9 cellular contexts compared by ENCODE assay signal in the genomic region with DNA sequence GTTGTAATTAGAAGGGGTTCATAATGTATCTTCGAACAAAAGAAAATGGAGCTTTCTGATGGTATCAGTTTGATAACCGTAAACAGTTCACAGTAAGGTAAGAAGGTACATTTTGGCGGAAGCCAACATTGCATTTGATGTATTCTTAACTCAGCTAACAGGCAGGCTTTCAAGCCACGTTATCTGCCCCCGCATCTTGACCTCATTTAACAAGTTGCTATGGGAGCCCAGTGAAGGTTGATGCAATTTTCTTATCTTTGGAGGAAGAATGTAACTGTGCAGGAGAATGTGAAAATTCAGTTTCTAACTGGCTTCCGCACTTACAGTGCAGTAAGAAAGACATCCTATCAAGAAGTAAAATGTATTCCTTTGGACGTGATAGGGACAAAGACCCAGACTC.
DNase-seq lines count a peak whose midpoint lies in the region; ATAC-seq and TF ChIP-seq lines count a peak whose summit lies in the region.
"Had no signal": no experiment of that assay in that cellular context is flagged by ENCODE, and none has a peak within 500 bp of the region (broad histone marks: within the 10 kb centered on the region; RNA-seq: fewer than 3 reads in every experiment).

No MANE protein-coding gene starts in this region.

- no peak overlapping the region for H3K4me3 ChIP-seq in effector memory CD4-positive, alpha-beta T cell (ENCODE audit: insufficient read depth, low read depth, low read length, poor library complexity, severe bottlenecking)
- H3K4me3 ChIP-seq: neural progenitor cell had no signal

- H3K4me1 ChIP-seq in effector memory CD4-positive, alpha-beta T cell (ENCODE audit: control insufficient read depth, insufficient read depth, low read length, poor library complexity, severe bottlenecking), result peaks cover 95% of the 10 kb centered on the region

- no peaks in the 10 kb centered on the region for H3K9me3 ChIP-seq in effector memory CD4-positive, alpha-beta T cell (ENCODE audit: control insufficient read depth, low read length)

- DNase-seq in NCI-H226 (peak; percentile 87), occipital lobe (lab: John Stamatoyannopoulos, UW) (no peak), HuH-7.5 (ENCODE audit: low spot score) (no peak), cerebellar cortex (ENCODE audit: low spot score) (no peak)
- DNase-seq in activated CD4-positive, alpha-beta T cell treated with anti-CD3 and anti-CD28 coated beads, Interleukin-2, amount 50 U/mL, for 1 hour, result peak; percentile 70
- DNase-seq in effector memory CD4-positive, alpha-beta T cell, result peak; percentile 74 to 84 (median 79)
- DNase-seq in stimulated activated CD8-positive, alpha-beta memory T cell treated with anti-CD3 and anti-CD28 coated beads, Interleukin-12 subunit alpha, Interleukin-12 subunit beta, amount 100 ng/mL, for 1 hour (ENCODE audit: low read depth), result peak; percentile 64

- H3K27ac ChIP-seq in effector memory CD4-positive, alpha-beta T cell (ENCODE audit: insufficient read depth, low read length, poor library complexity, severe bottlenecking), result peak overlapping the region; percentile 93
- H3K27ac ChIP-seq: neural progenitor cell had no signal

- ATAC-seq in GM18505 (IDR thresholded peaks at IDR 0.05; ENCODE audit: unreplicated experiment), result no peak

- H3K27me3 ChIP-seq in effector memory CD4-positive, alpha-beta T cell (replicated peaks; ENCODE audit: control insufficient read depth, insufficient read depth, low read length, poor library complexity, severe bottlenecking), result no peaks in the 10 kb centered on the region
- H3K27me3 ChIP-seq: neural progenitor cell had no signal

- TF ChIP-seq POLR2A in GM18505 (IDR thresholded peaks at IDR 0.05; ENCODE audit: borderline replicate concordance, extremely low read depth, insufficient read depth, insufficient read length), result no peak

- peaks cover 69% of the 10 kb centered on the region for H3K36me3 ChIP-seq in effector memory CD4-positive, alpha-beta T cell (ENCODE audit: control insufficient read depth, insufficient read depth, low read length)
- H3K36me3 ChIP-seq: neural progenitor cell had no signal

Comparison
In these comparisons a context has a peak if more than half of its experiments do, and no peak if none do; other contexts are left out.
1. DNase-seq: peak in NCI-H226 (single experiment), activated CD4-positive, alpha-beta T cell treated with anti-CD3 and anti-CD28 coated beads, Interleukin-2, amount 50 U/mL, for 1 hour (single experiment), effector memory CD4-positive, alpha-beta T cell (3 of 3) and stimulated activated CD8-positive, alpha-beta memory T cell treated with anti-CD3 and anti-CD28 coated beads, Interleukin-12 subunit alpha, Interleukin-12 subunit beta, amount 100 ng/mL, for 1 hour (single experiment); none in occipital lobe (single experiment), HuH-7.5 (single experiment) and cerebellar cortex (single experiment).